ENCODE assay signal across 9 cellular contexts in the genomic region with DNA sequence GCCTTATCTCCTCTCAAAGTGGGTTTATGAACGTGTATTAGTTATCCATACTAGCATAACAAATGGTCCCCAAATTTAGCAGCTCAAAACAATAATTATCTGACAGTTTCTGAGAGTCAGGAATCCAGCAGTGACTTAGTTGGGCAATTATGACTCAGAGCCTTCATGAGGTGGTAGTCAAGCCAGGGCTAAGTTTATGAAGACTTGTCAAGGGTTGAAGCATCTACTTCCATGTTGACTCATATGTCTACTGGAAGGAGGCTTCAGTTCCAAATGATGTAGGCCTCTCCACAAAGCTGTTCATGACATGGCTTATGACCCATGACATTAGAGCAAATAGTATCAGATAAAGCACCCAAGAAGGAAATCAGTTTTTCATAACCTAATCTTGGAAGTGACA.
A peak's percentile ranks its signal among the peaks of the same experiment; 100 is the strongest.
DNase-seq lines count a peak whose midpoint lies in the region; ATAC-seq and TF ChIP-seq lines count a peak whose summit lies in the region.
"Had no signal": no experiment of that assay in that cellular context is flagged by ENCODE, and none has a peak within 500 bp of the region (broad histone marks: within the 10 kb centered on the region; RNA-seq: fewer than 3 reads in every experiment).

No MANE protein-coding gene starts in this region.

- H3K27ac Mint-ChIP-seq in naive thymus-derived CD8-positive, alpha-beta T cell = no peak overlapping the region

- no peaks in the 10 kb centered on the region for H3K9me3 Mint-ChIP-seq in naive thymus-derived CD8-positive, alpha-beta T cell

- TF ChIP-seq CTCF in epithelial cell of proximal tubule (conservative IDR thresholded peaks at IDR 0.05; ENCODE audit: low read depth, low read length) = no peak

- H3K36me3 Mint-ChIP-seq in naive thymus-derived CD8-positive, alpha-beta T cell = peaks cover 0 to 3% (median 2%) of the 10 kb centered on the region in 3 donors

- no peak overlapping the region for H3K4me3 Mint-ChIP-seq in naive thymus-derived CD8-positive, alpha-beta T cell

- ATAC-seq in GM21381 (IDR thresholded peaks at IDR 0.05; ENCODE audit: unreplicated experiment) (peak; percentile 78), HG03378 (IDR thresholded peaks at IDR 0.05; ENCODE audit: unreplicated experiment) (peak; percentile 96), GM19452 (IDR thresholded peaks at IDR 0.05; ENCODE audit: unreplicated experiment) (no peak)
- ATAC-seq in naive thymus-derived CD8-positive, alpha-beta T cell = no peak

- POLR2A ChIA-PET in naive thymus-derived CD8-positive, alpha-beta T cell (lab: Charles Lee) = no interaction called here

- H3K4me3 ChIP-seq in epithelial cell of proximal tubule (ENCODE audit: low read depth, low read length) = no peak overlapping the region

- DNase-seq in GM04504 (ENCODE audit: low read depth) (peak; percentile 24), epithelial cell of proximal tubule (ENCODE audit: low read depth) (peak; percentile 23), COLO829 (ENCODE audit: low spot score) (no peak), activated T-cell treated with anti-CD3 and anti-CD28 coated beads for 4 hours (no peak)
- DNase-seq in naive thymus-derived CD8-positive, alpha-beta T cell = no peak
- DNase-seq: NCI-H524 had no signal

- H3K4me1 Mint-ChIP-seq in naive thymus-derived CD8-positive, alpha-beta T cell = peaks cover 0 to 2% (median 0%) of the 10 kb centered on the region in 4 donors

- no peaks in the 10 kb centered on the region for H3K27me3 Mint-ChIP-seq in naive thymus-derived CD8-positive, alpha-beta T cell

Comparison
In these comparisons a context has a peak if more than half of its experiments do, and no peak if none do; other contexts are left out.
1. DNase-seq: peak in GM04504 (single experiment) and epithelial cell of proximal tubule (single experiment); none in COLO829 (single experiment), activated T-cell treated with anti-CD3 and anti-CD28 coated beads for 4 hours (single experiment) and naive thymus-derived CD8-positive, alpha-beta T cell (0 of 10).
2. ATAC-seq: peak in GM21381 (single experiment) and HG03378 (single experiment); none in GM19452 (single experiment) and naive thymus-derived CD8-positive, alpha-beta T cell (0 of 2).